Comparison of ENCODE assay signal across 8 cellular contexts in the genomic region with DNA sequence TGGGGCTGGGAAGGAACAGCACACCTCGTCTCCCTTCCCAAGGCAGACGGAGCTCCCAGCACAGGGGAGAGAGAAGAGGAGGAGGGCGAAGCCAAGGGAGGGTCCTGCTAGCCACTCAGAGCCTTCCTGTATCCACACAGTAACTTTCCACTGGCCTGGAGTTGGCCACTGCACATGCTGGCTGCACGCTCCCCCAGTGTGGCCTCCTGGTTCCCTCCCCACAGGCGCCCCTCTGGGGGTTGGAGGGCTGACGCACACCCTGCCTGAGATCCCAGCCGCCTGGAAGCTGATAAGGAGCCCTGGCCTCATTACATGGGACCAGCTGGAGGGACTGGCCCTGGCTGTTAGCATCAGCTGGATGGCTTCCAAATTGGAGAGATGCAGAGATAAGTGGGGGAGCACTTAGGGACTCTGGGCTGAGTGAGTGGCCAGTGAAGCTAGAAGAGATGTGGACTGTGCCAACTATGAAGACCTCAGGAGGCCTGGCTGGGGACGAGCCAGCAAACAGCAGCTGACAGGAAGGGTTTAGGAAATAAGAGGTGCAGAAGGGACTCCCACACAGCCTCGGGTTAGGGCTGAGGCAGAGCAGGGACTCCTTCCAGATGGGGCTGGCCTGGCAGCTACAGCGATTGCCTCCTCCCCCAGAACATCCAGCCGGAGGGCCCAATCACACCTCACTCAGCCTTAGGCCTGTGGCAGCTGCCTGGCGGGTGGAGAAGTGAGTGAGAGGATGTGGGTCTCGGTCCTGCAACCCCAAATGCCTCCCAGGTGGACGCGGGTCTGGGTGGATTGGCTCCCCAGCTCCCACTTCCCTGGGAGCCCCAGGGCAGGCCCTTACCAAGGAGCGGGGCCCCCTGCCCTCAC. TPM values are rescaled to one million over a fixed set of nuclear protein-coding genes. Genes with fewer than 3 reads are reported as not detected.
DNase-seq lines count a peak whose midpoint lies in the region; ATAC-seq, FAIRE-seq and TF ChIP-seq lines count a peak whose summit lies in the region.

No MANE protein-coding gene starts in this region.

- H4K20me1 ChIP-seq in IMR-90 (ENCODE audit: insufficient read depth, low read length) (0 out of 2 replicates have a peak, but pooled peaks cover 4% of the 10 kb centered on the region), SK-N-SH (ENCODE audit: insufficient read depth) (no peaks in the 10 kb centered on the region)

- TF ChIP-seq RAD21 in IMR-90 (IDR thresholded peaks at IDR 0.05; ENCODE audit: low read length), result peak; percentile 1; the same call in 1 of the 2 replicates
- TF ChIP-seq RAD21 in SK-N-SH (IDR thresholded peaks at IDR 0.05; ENCODE audit: low read length), result peak; percentile 29; the same call in 1 of the 2 replicates

- peak overlapping the region; percentile 33; the same call in 1 of the 2 replicates for H4K91ac ChIP-seq in IMR-90 (ENCODE audit: insufficient read depth, low read depth, low read length)

- peak overlapping the region; percentile 81 for H3K18ac ChIP-seq in IMR-90 (ENCODE audit: low read depth, low read length)

- DNase-seq in A172 (ENCODE audit: low spot score) (peak; percentile 99), IMR-90 (peak; percentile 97), SK-N-SH (peak; percentile 95), globus pallidus (ENCODE audit: low spot score) (peak; percentile 73), pancreas (peak in 5 of 6 donors; percentile 44 to 71 (median 67))
- no peak for DNase-seq in activated T-cell treated with anti-CD3 and anti-CD28 coated beads, Interleukin-2, amount 50 U/mL, for 1 hour

- H4K5ac ChIP-seq in IMR-90 (ENCODE audit: low read depth, low read length), result peak overlapping the region; percentile 60

- H3K27me3 ChIP-seq in IMR-90 (ENCODE audit: control insufficient read depth, insufficient read depth, low read length) (peaks cover 18% of the 10 kb centered on the region), SK-N-SH (ENCODE audit: insufficient read depth) (no peaks in the 10 kb centered on the region), pancreas (no peaks in the 10 kb centered on the region)

- H3K9me1 ChIP-seq in IMR-90 (ENCODE audit: insufficient read depth, low read length), result no peaks in the 10 kb centered on the region; the same call in 1 of the 2 replicates

- H3K4me3 ChIP-seq in IMR-90 (ENCODE audit: insufficient read depth, low read depth, low read length) (no peak overlapping the region), SK-N-SH (ENCODE audit: low read depth in 2 of 2, low read length in 1 of 2) (no peak overlapping the region; a peak in 1 of 4 replicates), pancreas (no peak overlapping the region)

- peak overlapping the region; percentile 82 for H2AK9ac ChIP-seq in IMR-90 (replicated peaks; ENCODE audit: low read depth, low read length, poor library complexity)

- peaks cover 22% of the 10 kb centered on the region for H3F3A ChIP-seq in SK-N-SH (replicated peaks; ENCODE audit: insufficient read depth)

- H3K79me2 ChIP-seq in SK-N-SH (ENCODE audit: insufficient read depth), result no peaks in the 10 kb centered on the region

- H2AK5ac ChIP-seq in IMR-90 (ENCODE audit: low read depth, low read length), result no peak overlapping the region; the same call in 1 of the 2 replicates

- H3K27ac ChIP-seq in IMR-90 (ENCODE audit: insufficient read depth, low read length), result peak overlapping the region; percentile 82
- peak overlapping the region; percentile 87 to 97 for H3K27ac ChIP-seq in SK-N-SH (ENCODE audit: low read depth in 2 of 2, low read length in 1 of 2)
- peak overlapping the region in 3 of 4 donors; percentile 8 to 70 (median 33) for H3K27ac ChIP-seq in pancreas

- no peak for TF ChIP-seq POLR2A in IMR-90 (IDR thresholded peaks at IDR 0.05; ENCODE audit: low read depth, low read length)

- POLR2A ChIA-PET in IMR-90 (lab: Charles Lee; ENCODE audit: unreplicated experiment) (interaction anchor here (0.5 kb wide), 1 partner anchor 681 kb away, joined by 6 read pairs; no protein-coding TSS in a partner anchor), SK-N-SH (lab: Yijun Ruan, JAX) (interaction anchor here (0.7 to 1.6 kb wide), 14 partner anchors 13 to 352 kb away, joined by 3 to 9 read pairs (median 4); partner anchors contain the start of genes COX14, NCKAP5L and RACGAP1)

- 0 out of 3 replicates have a peak overlapping the region, but pooled peaks have one; percentile 38 for H2BK15ac ChIP-seq in IMR-90 (ENCODE audit: low read depth, low read length)

- WGBS in IMR-90 (ENCODE audit: extremely low coverage in 2 of 2, insufficient read length in 1 of 2), 2 experiments, result 33% methylated on average over 4 of the region's 16 CpGs; no CpG with 5 or more reads in 1 of the 2 experiments
- 24% methylated on average over 6 of the region's 16 CpGs for WGBS in SK-N-SH (ENCODE audit: low lambda C conversion rate)
- WGBS in pancreas, 2 donors, result 45 to 47% methylated on average over 16 of the region's 16 CpGs

- H3K4me1 ChIP-seq in IMR-90 (ENCODE audit: control insufficient read depth, insufficient read depth, low read length) (peaks cover 23% of the 10 kb centered on the region), SK-N-SH (ENCODE audit: control insufficient read depth in 1 of 2, insufficient read depth in 2 of 2, low read depth in 1 of 2, low read length in 1 of 2) (peaks cover 44 to 71% of the 10 kb centered on the region in 2 experiments), pancreas (peaks cover 3 to 12% (median 5%) of the 10 kb centered on the region in 3 donors)

- H2BK20ac ChIP-seq in IMR-90 (ENCODE audit: low read depth, low read length), result no peak overlapping the region; the same call in 1 of the 2 replicates

- ATAC-seq in IMR-90 (ENCODE audit: low read depth) (peak; percentile 87), pancreas (peak; percentile 67 to 85 (median 74)), HG03354 (IDR thresholded peaks at IDR 0.05; ENCODE audit: poor library complexity, severe bottlenecking, unreplicated experiment) (no peak), GM19351 (IDR thresholded peaks at IDR 0.05; ENCODE audit: unreplicated experiment) (no peak)

- H3K14ac ChIP-seq in IMR-90 (replicated peaks; ENCODE audit: low read depth, low read length), result peak overlapping the region; percentile 83; the same call in 1 of the 2 replicates

- H3K4ac ChIP-seq in IMR-90 (ENCODE audit: low read depth, low read length), result peak overlapping the region; percentile 69; the same call in 1 of the 2 replicates

- CTCF ChIA-PET in IMR-90 (lab: Yijun Ruan, JAX), result interaction anchor here (0.6 kb wide), 1 partner anchor 96 kb away, joined by 6 read pairs; no protein-coding TSS in a partner anchor
- CTCF ChIA-PET in SK-N-SH (lab: Yijun Ruan, JAX), result interaction anchor here (0.7 to 14.1 kb wide), 20 partner anchors 12 to 206 kb away, joined by 3 to 312 read pairs (median 6); partner anchors contain the start of genes AQP5, AQP6, ASIC1 and TMBIM6

- TF ChIP-seq CTCF in IMR-90 (conservative IDR thresholded peaks at IDR 0.05; ENCODE audit: low read depth, low read length), result no peak
- no peak for TF ChIP-seq CTCF in SK-N-SH (IDR thresholded peaks at IDR 0.05)
- TF ChIP-seq CTCF in pancreas (IDR thresholded peaks at IDR 0.05), result no peak

- no peak overlapping the region for H3K56ac ChIP-seq in IMR-90 (ENCODE audit: extremely low read depth, insufficient read depth, low read length)

- peak overlapping the region; percentile 55 for H2AFZ ChIP-seq in IMR-90 (replicated peaks; ENCODE audit: low read length, poor library complexity)
- H2AFZ ChIP-seq in SK-N-SH (ENCODE audit: low read depth), result no peak overlapping the region

- H3K4me2 ChIP-seq in IMR-90 (ENCODE audit: low read depth, low read length), result peak overlapping the region; percentile 45
- H3K4me2 ChIP-seq in SK-N-SH, result peak overlapping the region; percentile 46; the same call in 1 of the 2 replicates

- H2BK120ac ChIP-seq in IMR-90 (ENCODE audit: low read depth, low read length), result peak overlapping the region; percentile 16; the same call in 1 of the 2 replicates

- intact Hi-C loops in IMR-90 (cut with micrococcal nuclease) (loop anchor here (1.0 kb wide), 1 partner anchor 76 kb away; no protein-coding TSS in a partner anchor), pancreas (cut with DNase I) (loop anchor here in 2 of 3 donors (10.0 kb wide), 2 partner anchors 196 to 206 kb away; no protein-coding TSS in a partner anchor)

- H3K36me3 ChIP-seq in IMR-90 (ENCODE audit: control insufficient read depth, insufficient read depth, low read length) (no peaks in the 10 kb centered on the region), SK-N-SH (replicated peaks in 1 of 2; ENCODE audit: control insufficient read depth in 1 of 2, insufficient read depth in 2 of 2, low read length in 1 of 2) (no peaks in the 10 kb centered on the region), pancreas (no peaks in the 10 kb centered on the region)

- FAIRE-seq in pancreas (lab: Jason Lieb, UNC), result no peak

- in situ Hi-C loops in IMR-90 (cut with MboI; ENCODE audit: low sequenced_read_pairs), result loop anchor here (5.0 kb wide), 2 partner anchors 83 to 183 kb away; partner anchors contain the start of gene AQP2

- H4K8ac ChIP-seq in IMR-90 (ENCODE audit: low read depth in 2 of 2, low read length in 2 of 2), result peak overlapping the region in 1 of 2 experiments; percentile 19; a peak in 1 of 4 replicates

- H3K9ac ChIP-seq in IMR-90 (ENCODE audit: low read depth, low read length), result peak overlapping the region; percentile 7; the same call in 1 of the 2 replicates
- peak overlapping the region; percentile 24; the same call in 1 of the 2 replicates for H3K9ac ChIP-seq in SK-N-SH

- peak; percentile 99 for TF ChIP-seq EP300 in SK-N-SH (IDR thresholded peaks at IDR 0.05; ENCODE audit: borderline replicate concordance in 1 of 2, low read depth in 1 of 2, low read length in 1 of 2)

- peak overlapping the region; percentile 22; the same call in 1 of the 2 replicates for H3K23ac ChIP-seq in IMR-90 (ENCODE audit: low read depth, low read length)

- H3K9me2 ChIP-seq in SK-N-SH, result no peaks in the 10 kb centered on the region

- no peaks in the 10 kb centered on the region for H3K9me3 ChIP-seq in IMR-90 (ENCODE audit: control insufficient read depth, insufficient read depth, low read length)
- no peaks in the 10 kb centered on the region for H3K9me3 ChIP-seq in SK-N-SH
- H3K9me3 ChIP-seq in pancreas, result no peaks in the 10 kb centered on the region

- BruUV-seq in IMR-90 (replicated peaks; lab: Mats Ljungman, UMichigan), result no TSS peak

- dilution Hi-C loops in IMR-90 (cut with HindIII; ENCODE audit: low sequenced_read_pairs, unreplicated experiment), result no loop called here

- peak overlapping the region; percentile 40 for H2BK5ac ChIP-seq in IMR-90 (ENCODE audit: low read depth, low read length, poor library complexity, severe bottlenecking)

- H3K79me1 ChIP-seq in IMR-90 (ENCODE audit: low read depth in 1 of 2, low read length in 2 of 2), result no peaks in the 10 kb centered on the region

RNA-seq across cellular contexts. Expression of gene BCDIN3D, which starts 26.3 kb away (rescaled TPM):
- total RNA-seq in A172 (2014; rRNA removed; shearing (Covaris generic)), result 1.5 and 2.1 TPM in 2 replicates
- 2.3 and 2.5 TPM in 2 replicates for total RNA-seq in IMR-90 (2012; rRNA removed)
- 1.7 and 2.3 TPM in 2 replicates for polyA plus RNA-seq in IMR-90 (2012; rRNA removed)
- polyA plus RNA-seq in IMR-90 (2012; cell fraction: cytosol; rRNA removed), result 0.78 and 1.1 TPM in 2 replicates
- 0.88 and 1.3 TPM in 2 replicates for polyA plus RNA-seq in IMR-90 (2012; cell fraction: nucleus; rRNA removed; ENCODE audit: low replicate concordance)
- polyA plus RNA-seq in SK-N-SH (2012; rRNA removed), result 2.3 and 3.8 TPM in 2 replicates
- polyA plus RNA-seq in SK-N-SH (2012; cell fraction: cytosol; rRNA removed), result 2.9 and 3.3 TPM in 2 replicates
- 1.6 and 2.7 TPM in 2 replicates for polyA plus RNA-seq in SK-N-SH (2012; cell fraction: nucleus; rRNA removed)
- total RNA-seq in pancreas, result 1 to 10 TPM; 2.1 to 4.8 (median 3.8) TPM
- polyA plus RNA-seq in pancreas, result 1 to 10 TPM; 2.0 to 2.5 TPM

RNA-seq across cellular contexts. Expression of gene FAIM2, which starts 34.5 kb away (rescaled TPM):
- total RNA-seq in A172 (2014; rRNA removed; shearing (Covaris generic)), result not detected in 2 replicates
- 0.72 and 0.83 TPM in 2 replicates for total RNA-seq in IMR-90 (2012; rRNA removed)
- polyA plus RNA-seq in IMR-90 (2012; rRNA removed), result 5.0 and 5.3 TPM in 2 replicates
- 6.5 and 8.2 TPM in 2 replicates for polyA plus RNA-seq in IMR-90 (2012; cell fraction: cytosol; rRNA removed)
- polyA plus RNA-seq in IMR-90 (2012; cell fraction: nucleus; rRNA removed; ENCODE audit: low replicate concordance), result 2.1 and 3.4 TPM in 2 replicates
- polyA plus RNA-seq in SK-N-SH (2012; rRNA removed), result 6.3 and 11.3 TPM in 2 replicates
- polyA plus RNA-seq in SK-N-SH (2012; cell fraction: cytosol; rRNA removed), result 4.6 and 6.9 TPM in 2 replicates
- 3.7 and 4.8 TPM in 2 replicates for polyA plus RNA-seq in SK-N-SH (2012; cell fraction: nucleus; rRNA removed)
- 1 to 10 TPM in 1 of 6 donors, under 1 TPM in 5; 0.14 to 2.1 (median 0.27) TPM for total RNA-seq in pancreas
- polyA plus RNA-seq in pancreas, result 1 to 10 TPM in 1 of 2 donors, under 1 TPM in 1; 0.84 to 1.5 TPM

RNA-seq across cellular contexts. Expression of gene NCKAP5L, which starts 41.0 kb away (rescaled TPM):
- total RNA-seq in A172 (2014; rRNA removed; shearing (Covaris generic)), result 12.1 and 12.6 TPM in 2 replicates
- 6.1 and 7.2 TPM in 2 replicates for total RNA-seq in IMR-90 (2012; rRNA removed)
- 14.4 and 16.4 TPM in 2 replicates for polyA plus RNA-seq in IMR-90 (2012; rRNA removed)
- 7.3 and 11.2 TPM in 2 replicates for polyA plus RNA-seq in IMR-90 (2012; cell fraction: cytosol; rRNA removed)
- polyA plus RNA-seq in IMR-90 (2012; cell fraction: nucleus; rRNA removed; ENCODE audit: low replicate concordance), result 38.8 and 64.4 TPM in 2 replicates
- 8.7 and 8.9 TPM in 2 replicates for polyA plus RNA-seq in SK-N-SH (2012; rRNA removed)
- polyA plus RNA-seq in SK-N-SH (2012; cell fraction: cytosol; rRNA removed), result 2.3 and 4.2 TPM in 2 replicates
- polyA plus RNA-seq in SK-N-SH (2012; cell fraction: nucleus; rRNA removed), result 31.2 and 32.9 TPM in 2 replicates
- total RNA-seq in pancreas, result 10 to 100 TPM in 1 of 6 donors, 1 to 10 TPM in 5; 4.1 to 14.1 (median 6.1) TPM
- 10 to 100 TPM in 1 of 2 donors, 1 to 10 TPM in 1; 9.8 to 18.3 TPM for polyA plus RNA-seq in pancreas

Comparison
In these comparisons a context has a peak if more than half of its experiments do, and no peak if none do; other contexts are left out.
1. ATAC-seq: peak in IMR-90 (single experiment) and pancreas (4 of 4); none in HG03354 (single experiment) and GM19351 (single experiment).
2. H3K27ac ChIP-seq: peak in every context shown above with its lines; median percentile 92 in SK-N-SH; 82 in IMR-90; 33 in pancreas.